ENCODE assay signal across 8 cellular contexts in the genomic region with DNA sequence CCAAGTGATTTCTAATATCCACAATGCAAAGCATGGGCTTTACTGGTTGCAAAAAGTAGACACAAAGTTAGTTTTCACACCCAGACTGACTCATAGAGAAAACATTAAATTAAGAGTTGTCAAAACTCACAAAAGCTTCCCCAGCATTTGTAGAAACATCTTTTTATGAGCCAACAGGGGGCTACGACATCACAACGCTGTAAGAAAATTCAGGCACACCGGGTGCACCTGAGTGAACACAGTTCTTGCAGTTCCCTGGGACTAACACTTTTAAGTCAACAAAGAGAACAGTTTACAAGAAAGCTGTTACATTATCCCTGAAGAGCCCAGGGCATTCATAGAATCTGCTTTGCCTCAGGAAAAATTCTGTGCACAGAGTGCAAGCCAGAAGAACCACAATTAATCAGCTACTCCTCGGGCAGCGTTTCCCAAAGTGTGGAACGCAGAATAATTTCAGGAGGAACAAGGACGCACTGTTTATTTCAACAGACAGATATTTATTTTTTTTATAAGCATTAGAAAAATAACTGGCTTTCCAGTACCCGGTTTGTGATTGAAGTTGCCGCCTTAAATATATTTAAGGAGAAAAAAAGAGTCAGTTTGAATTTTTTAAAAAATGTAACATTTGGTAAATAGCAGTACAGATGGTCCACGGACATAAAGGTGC. TPM values are rescaled to one million over a fixed set of nuclear protein-coding genes. Genes with fewer than 3 reads are reported as not detected.
DNase-seq lines count a peak whose midpoint lies in the region; ATAC-seq lines count a peak whose summit lies in the region.

No MANE protein-coding gene starts in this region.

- in situ Hi-C loops in ACHN (cut with HindIII; ENCODE audit: low pct_ligation_motif_present, low pct_unique_long_range_greater_than_20kb, low sequenced_read_pairs): no loop called here
- in situ Hi-C loops in GM23248 (cut with MboI): no loop called here

- H3K9me3 ChIP-seq in GM23248 (ENCODE audit: low read depth): no peaks in the 10 kb centered on the region

- peak overlapping the region; percentile 86 for H3K9ac ChIP-seq in GM23248

- H3K9me2 ChIP-seq in GM23248 (ENCODE audit: insufficient read depth): no peaks in the 10 kb centered on the region

- peaks cover 30% of the 10 kb centered on the region for H4K20me1 ChIP-seq in GM23248 (ENCODE audit: insufficient read depth)

- peak overlapping the region; percentile 92; the same call in 1 of the 2 replicates for H2AFZ ChIP-seq in GM23248

- POLR2A ChIA-PET in activated CD4-positive, alpha-beta memory T cell treated with anti-CD3 and anti-CD28 coated beads for 36 hours (lab: Charles Lee): interaction anchor here (0.6 to 1.0 kb wide), 2 partner anchors 30 to 1553 kb away, joined by 3 to 4 read pairs; no protein-coding TSS in a partner anchor

- H3K36me3 ChIP-seq in GM23248 (ENCODE audit: low read depth): no peaks in the 10 kb centered on the region

- H3K9me3 Mint-ChIP-seq in activated CD4-positive, alpha-beta memory T cell treated with anti-CD3 and anti-CD28 coated beads for 36 hours: no peaks in the 10 kb centered on the region

- peak overlapping the region; percentile 85 for H3K27ac ChIP-seq in GM23248

- intact Hi-C loops in activated CD4-positive, alpha-beta memory T cell treated with anti-CD3 and anti-CD28 coated beads for 36 hours (cut with micrococcal nuclease): loop anchor here (1.0 to 2.0 kb wide), 4 partner anchors 26 to 153 kb away; a partner anchor contains a TSS

- H3K4me1 Mint-ChIP-seq in activated CD4-positive, alpha-beta memory T cell treated with anti-CD3 and anti-CD28 coated beads for 36 hours (ENCODE audit: low read depth): peaks cover 55% of the 10 kb centered on the region

- no peak for ATAC-seq in GM21367 (IDR thresholded peaks at IDR 0.05; ENCODE audit: unreplicated experiment)

- H3K36me3 Mint-ChIP-seq in activated CD4-positive, alpha-beta memory T cell treated with anti-CD3 and anti-CD28 coated beads for 36 hours: no peaks in the 10 kb centered on the region

- peaks cover 24% of the 10 kb centered on the region for H3K4me1 ChIP-seq in GM23248 (ENCODE audit: insufficient read depth)

- peak overlapping the region; percentile 91 for H3K4me2 ChIP-seq in GM23248 (ENCODE audit: unreplicated experiment)

- WGBS in GM23248 (ENCODE audit: low coverage in 1 of 2, low lambda C conversion rate in 2 of 2, missing lambda C conversion rate in 2 of 2), 2 experiments: 1 to 2% methylated on average over 10 of the region's 10 CpGs

- no peaks in the 10 kb centered on the region for H3K27me3 ChIP-seq in GM23248 (replicated peaks; ENCODE audit: insufficient read depth)

- peaks cover 11% of the 10 kb centered on the region; the same call in 1 of the 2 replicates for H3F3A ChIP-seq in GM23248 (ENCODE audit: insufficient read depth)

- peaks cover 58% of the 10 kb centered on the region for H3K79me2 ChIP-seq in GM23248 (ENCODE audit: insufficient read depth)

- H3K4me3 Mint-ChIP-seq in activated CD4-positive, alpha-beta memory T cell treated with anti-CD3 and anti-CD28 coated beads for 36 hours: peak overlapping the region; percentile 88

- peak overlapping the region; percentile 79 for H3K4me3 ChIP-seq in GM23248
- H3K4me3 ChIP-seq in skeletal muscle cell (ENCODE audit: low read depth, low read length): peak overlapping the region; percentile 87

- DNase-seq in ACHN (peak; percentile 18), GM23248 (peak; percentile 59), glomerular visceral epithelial cell (ENCODE audit: extremely low spot score) (peak; percentile 36), skeletal muscle cell (ENCODE audit: low read depth) (no peak), NCI-H2227 (lab: John Stamatoyannopoulos, UW; ENCODE audit: unreplicated experiment) (no peak), GM19240 (ENCODE audit: insufficient read length, low spot score) (no peak)
- DNase-seq in activated CD4-positive, alpha-beta memory T cell treated with anti-CD3 and anti-CD28 coated beads for 36 hours: peak; percentile 27

- CTCF ChIA-PET in activated CD4-positive, alpha-beta memory T cell treated with anti-CD3 and anti-CD28 coated beads for 36 hours (lab: Charles Lee): interaction anchor here (1.0 to 3.6 kb wide), 4 partner anchors 44 to 292 kb away, joined by 3 to 20 read pairs (median 6); no protein-coding TSS in a partner anchor

- H3K27ac Mint-ChIP-seq in activated CD4-positive, alpha-beta memory T cell treated with anti-CD3 and anti-CD28 coated beads for 36 hours: peak overlapping the region; percentile 83

- no peaks in the 10 kb centered on the region for H3K27me3 Mint-ChIP-seq in activated CD4-positive, alpha-beta memory T cell treated with anti-CD3 and anti-CD28 coated beads for 36 hours

RNA-seq across cellular contexts. Expression of a gene that starts 1.2 kb away (rescaled TPM):
- total RNA-seq in GM23248 (2014; rRNA removed; shearing (Covaris generic)): 15.9 and 20.4 TPM in 2 replicates
- 14.9 and 15.3 TPM in 2 replicates for polyA plus RNA-seq in GM23248 (2016; fragmentation: Nextera tagmentation; extraction: Ambion mirVana)
- total RNA-seq in activated CD4-positive, alpha-beta memory T cell treated with anti-CD3 and anti-CD28 coated beads for 36 hours: 10 to 100 TPM; 13.1 to 13.7 TPM

RNA-seq across cellular contexts. Expression of a gene that starts 29.6 kb away (rescaled TPM):
- 1.8 and 2.5 TPM in 2 replicates for total RNA-seq in GM23248 (2014; rRNA removed; shearing (Covaris generic))
- polyA plus RNA-seq in GM23248 (2016; fragmentation: Nextera tagmentation; extraction: Ambion mirVana): 2.8 and 3.4 TPM in 2 replicates
- total RNA-seq in activated CD4-positive, alpha-beta memory T cell treated with anti-CD3 and anti-CD28 coated beads for 36 hours: 1 to 10 TPM; 3.2 to 4.0 TPM

RNA-seq across cellular contexts. Expression of a gene that starts 59.5 kb away (rescaled TPM):
- total RNA-seq in GM23248 (2014; rRNA removed; shearing (Covaris generic)): not detected in 2 replicates
- 0.55 and 0.58 TPM in 2 replicates for polyA plus RNA-seq in GM23248 (2016; fragmentation: Nextera tagmentation; extraction: Ambion mirVana)
- under 1 TPM in 1 of 2 experiments, not detected in 1; 0.97 TPM for total RNA-seq in activated CD4-positive, alpha-beta memory T cell treated with anti-CD3 and anti-CD28 coated beads for 36 hours

Comparison
In these comparisons a context has a peak if more than half of its experiments do, and no peak if none do; other contexts are left out.
1. DNase-seq: peak in ACHN (single experiment), GM23248 (single experiment), activated CD4-positive, alpha-beta memory T cell treated with anti-CD3 and anti-CD28 coated beads for 36 hours (single experiment) and glomerular visceral epithelial cell (single experiment); none in skeletal muscle cell (single experiment), NCI-H2227 (single experiment) and GM19240 (single experiment).